In genomic region chr7:130527752-130528355, GRCh38 we compare ENCODE assay signal across 8 cellular contexts. TPM values are rescaled to one million over a fixed set of nuclear protein-coding genes. Genes with fewer than 3 reads are reported as not detected.
DNase-seq lines count a peak whose midpoint lies in the region; ATAC-seq lines count a peak whose summit lies in the region.
"Not testable (repeated sequence)": the region's sequence is repeated elsewhere in the genome, so short reads cannot be mapped to it uniquely, and the experiment has no call there.

No MANE protein-coding gene starts in this region.

- peak; percentile 60 to 74 for ATAC-seq in activated T-cell treated with anti-CD3 and anti-CD28 coated beads, Interleukin-2, amount 50 U/mL, for 72 hours (replicated peaks in 1 of 2)
- peak; percentile 55 for ATAC-seq in stimulated activated naive CD8-positive, alpha-beta T cell treated with anti-CD3 and anti-CD28 coated beads, Interleukin-15, Interleukin-2, amounts not matched to agents 100 U/mL and 50 U/mL, for 24 hours

- not testable (repeated sequence) for H3K36me3 ChIP-seq in CD8-positive, alpha-beta memory T cell (ENCODE audit: insufficient read depth, low read length); KOPT-K1 (ENCODE audit: insufficient read depth, low read length)

- not testable (repeated sequence) for DNase-seq in CD8-positive, alpha-beta memory T cell; activated CD4-positive, alpha-beta memory T cell treated with anti-CD3 and anti-CD28 coated beads, Interleukin-2, amount 10 ng/mL, durations not matched to agents 7 days and 5 days; activated T-cell treated with anti-CD3 and anti-CD28 coated beads, Interleukin-2, amount 50 U/mL, for 72 hours; stimulated activated naive CD8-positive, alpha-beta T cell treated with anti-CD3 and anti-CD28 coated beads, Interleukin-15, Interleukin-2, amounts not matched to agents 100 U/mL and 50 U/mL, for 24 hours
- DNase-seq in caudate nucleus (lab: John Stamatoyannopoulos, UW) (peak in 41 of 61 donors; percentile 6 to 87 (median 45)), islet precursor cell (peak; percentile 29), nucleus accumbens (lab: John Stamatoyannopoulos, UW) (peak in 32 of 56 donors; percentile 6 to 80 (median 40))

- H3K4me1 ChIP-seq in CD8-positive, alpha-beta memory T cell (ENCODE audit: insufficient read depth, low read length) = not testable (repeated sequence)

- peaks cover 0 to 13% (median 8%) of the 10 kb centered on the region in 3 donors for H3K36me3 Mint-ChIP-seq in CD8-positive, alpha-beta memory T cell
- not testable (repeated sequence) for H3K36me3 Mint-ChIP-seq in activated CD4-positive, alpha-beta memory T cell treated with anti-CD3 and anti-CD28 coated beads, Interleukin-2, amount 10 ng/mL, durations not matched to agents 7 days and 5 days (ENCODE audit: low read depth); activated T-cell treated with anti-CD3 and anti-CD28 coated beads, Interleukin-2, amount 50 U/mL, for 72 hours (ENCODE audit: insufficient read depth in 2 of 2)

- H3K4me3 ChIP-seq in CD8-positive, alpha-beta memory T cell (ENCODE audit: low read length) = not testable (repeated sequence)

- H3K4me1 Mint-ChIP-seq in CD8-positive, alpha-beta memory T cell; activated CD4-positive, alpha-beta memory T cell treated with anti-CD3 and anti-CD28 coated beads, Interleukin-2, amount 10 ng/mL, durations not matched to agents 7 days and 5 days; activated T-cell treated with anti-CD3 and anti-CD28 coated beads, Interleukin-2, amount 50 U/mL, for 72 hours (ENCODE audit: low read depth): not testable (repeated sequence)

- CTCF ChIA-PET in CD8-positive, alpha-beta memory T cell (lab: Charles Lee); activated CD4-positive, alpha-beta memory T cell treated with anti-CD3 and anti-CD28 coated beads, Interleukin-2, amount 10 ng/mL, durations not matched to agents 7 days and 5 days (lab: Charles Lee): not testable (repeated sequence)

- POLR2A ChIA-PET in CD8-positive, alpha-beta memory T cell (lab: Charles Lee); activated CD4-positive, alpha-beta memory T cell treated with anti-CD3 and anti-CD28 coated beads, Interleukin-2, amount 10 ng/mL, durations not matched to agents 7 days and 5 days (lab: Charles Lee): not testable (repeated sequence)

- not testable (repeated sequence) for H3K27me3 ChIP-seq in CD8-positive, alpha-beta memory T cell (ENCODE audit: insufficient read depth, low read length, poor library complexity, severe bottlenecking)

- H3K4me3 Mint-ChIP-seq in CD8-positive, alpha-beta memory T cell = peak overlapping the region in 4 of 7 donors; percentile 20 to 44 (median 31)
- not testable (repeated sequence) for H3K4me3 Mint-ChIP-seq in activated CD4-positive, alpha-beta memory T cell treated with anti-CD3 and anti-CD28 coated beads, Interleukin-2, amount 10 ng/mL, durations not matched to agents 7 days and 5 days; activated T-cell treated with anti-CD3 and anti-CD28 coated beads, Interleukin-2, amount 50 U/mL, for 72 hours

- peak overlapping the region in 1 of 8 donors; percentile 40 for H3K27ac Mint-ChIP-seq in CD8-positive, alpha-beta memory T cell
- peak overlapping the region; percentile 20 for H3K27ac Mint-ChIP-seq in activated CD4-positive, alpha-beta memory T cell treated with anti-CD3 and anti-CD28 coated beads, Interleukin-2, amount 10 ng/mL, durations not matched to agents 7 days and 5 days
- H3K27ac Mint-ChIP-seq in activated T-cell treated with anti-CD3 and anti-CD28 coated beads, Interleukin-2, amount 50 U/mL, for 72 hours = not testable (repeated sequence)

- H3K27me3 Mint-ChIP-seq in CD8-positive, alpha-beta memory T cell; activated CD4-positive, alpha-beta memory T cell treated with anti-CD3 and anti-CD28 coated beads, Interleukin-2, amount 10 ng/mL, durations not matched to agents 7 days and 5 days; activated T-cell treated with anti-CD3 and anti-CD28 coated beads, Interleukin-2, amount 50 U/mL, for 72 hours (ENCODE audit: low read depth): not testable (repeated sequence)

- H3K9me3 ChIP-seq in CD8-positive, alpha-beta memory T cell (ENCODE audit: low read length); KOPT-K1 (ENCODE audit: insufficient read depth, low read length, poor library complexity, severe bottlenecking): not testable (repeated sequence)

- not testable (repeated sequence) for H3K27ac ChIP-seq in CD8-positive, alpha-beta memory T cell (ENCODE audit: low read depth, low read length); caudate nucleus (ENCODE audit: low read depth, low read length)
- H3K27ac ChIP-seq in KOPT-K1 (ENCODE audit: low read depth, low read length, poor library complexity, severe bottlenecking) = peak overlapping the region; percentile 33

- H3K9me3 Mint-ChIP-seq in CD8-positive, alpha-beta memory T cell; activated CD4-positive, alpha-beta memory T cell treated with anti-CD3 and anti-CD28 coated beads, Interleukin-2, amount 10 ng/mL, durations not matched to agents 7 days and 5 days; activated T-cell treated with anti-CD3 and anti-CD28 coated beads, Interleukin-2, amount 50 U/mL, for 72 hours: not testable (repeated sequence)

RNA-seq across cellular contexts. Expression of gene MEST, which starts 36.0 kb away (rescaled TPM):
- total RNA-seq in CD8-positive, alpha-beta memory T cell = 1 to 10 TPM; 1.8 to 2.7 TPM
- polyA plus RNA-seq in CD8-positive, alpha-beta memory T cell = 4.3 TPM
- under 1 TPM; 0.55 to 0.68 TPM for total RNA-seq in activated CD4-positive, alpha-beta memory T cell treated with anti-CD3 and anti-CD28 coated beads, Interleukin-2, amount 10 ng/mL, durations not matched to agents 7 days and 5 days
- total RNA-seq in activated T-cell treated with anti-CD3 and anti-CD28 coated beads, Interleukin-2, amount 50 U/mL, for 72 hours = 1 to 10 TPM; 3.5 to 4.8 TPM
